In genomic region chr16:59412275-59412841, GRCh38 we compare ENCODE assay signal across 13 cellular contexts.
DNase-seq lines count a peak whose midpoint lies in the region; ATAC-seq and TF ChIP-seq lines count a peak whose summit lies in the region.
"Had no signal": no experiment of that assay in that cellular context is flagged by ENCODE, and none has a peak within 500 bp of the region (broad histone marks: within the 10 kb centered on the region; RNA-seq: fewer than 3 reads in every experiment).

No MANE protein-coding gene starts in this region.

- no peak for ATAC-seq in HG03460 (IDR thresholded peaks at IDR 0.05; ENCODE audit: unreplicated experiment)

- no peak for TF ChIP-seq POLR2A in testis (IDR thresholded peaks at IDR 0.05)

- H3K4me1 ChIP-seq in liver (ENCODE audit: control insufficient read depth in 4 of 4, insufficient read depth in 4 of 4, low read length in 3 of 4) (no peaks in the 10 kb centered on the region), testis (no peaks in the 10 kb centered on the region)

- intact Hi-C loops in activated naive CD4-positive, alpha-beta T cell treated with anti-CD3 and anti-CD28 coated beads for 36 hours (cut with micrococcal nuclease), result no loop called here
- intact Hi-C loops in testis (cut with DNase I; ENCODE audit: low total_unique reads), result no loop called here

- H3K27ac ChIP-seq in liver (ENCODE audit: low read depth in 1 of 2, low read length in 2 of 2) (no peak overlapping the region), testis (no peak overlapping the region)
- H3K27ac ChIP-seq: coronary artery, HL-60 had no signal

- 63% methylated on average over 3 of the region's 3 CpGs for WGBS in liver
- WGBS in testis, 2 donors, result 55 to 58% methylated on average over 3 of the region's 3 CpGs

- no peaks in the 10 kb centered on the region for H3K36me3 ChIP-seq in liver (ENCODE audit: control insufficient read depth in 4 of 4, insufficient read depth in 3 of 4, low read depth in 1 of 4, low read length in 3 of 4)
- no peaks in the 10 kb centered on the region for H3K36me3 ChIP-seq in testis (ENCODE audit: low read depth, missing control alignments)

- H3K9me3 Mint-ChIP-seq in activated naive CD4-positive, alpha-beta T cell treated with anti-CD3 and anti-CD28 coated beads for 36 hours, result peaks cover 2% of the 10 kb centered on the region

- CTCF ChIA-PET in activated naive CD4-positive, alpha-beta T cell treated with anti-CD3 and anti-CD28 coated beads for 36 hours (lab: Charles Lee), result no interaction called here

- H3K4me3 ChIP-seq in liver (ENCODE audit: low read depth in 1 of 3, low read length in 3 of 3) (no peak overlapping the region), testis (no peak overlapping the region)
- H3K4me3 ChIP-seq: coronary artery had no signal

- H3K27me3 Mint-ChIP-seq in activated naive CD4-positive, alpha-beta T cell treated with anti-CD3 and anti-CD28 coated beads for 36 hours (ENCODE audit: low read depth), result no peaks in the 10 kb centered on the region

- H3K4me3 Mint-ChIP-seq in activated naive CD4-positive, alpha-beta T cell treated with anti-CD3 and anti-CD28 coated beads for 36 hours, result no peak overlapping the region
- H3K4me3 Mint-ChIP-seq: immature natural killer cell had no signal

- TF ChIP-seq CTCF in AG09319 (IDR thresholded peaks at IDR 0.05; ENCODE audit: low read depth, low read length) (peak; percentile 66), liver (IDR thresholded peaks at IDR 0.05; ENCODE audit: low read depth, low read length, missing input control) (peak; percentile 14), testis (IDR thresholded peaks at IDR 0.05) (no peak)

- H3K9ac ChIP-seq in liver (ENCODE audit: low read depth in 1 of 2, low read length in 2 of 2), result no peak overlapping the region

- H3K27me3 ChIP-seq in liver (ENCODE audit: control insufficient read depth in 4 of 4, insufficient read depth in 4 of 4, low read length in 3 of 4) (no peaks in the 10 kb centered on the region), testis (no peaks in the 10 kb centered on the region)

- H3K27ac Mint-ChIP-seq in activated naive CD4-positive, alpha-beta T cell treated with anti-CD3 and anti-CD28 coated beads for 36 hours, result no peak overlapping the region
- H3K27ac Mint-ChIP-seq: immature natural killer cell had no signal

- peak; percentile 40 to 56 for TF ChIP-seq RAD21 in liver (IDR thresholded peaks at IDR 0.05)

- no peaks in the 10 kb centered on the region for H3K4me1 Mint-ChIP-seq in activated naive CD4-positive, alpha-beta T cell treated with anti-CD3 and anti-CD28 coated beads for 36 hours (ENCODE audit: low read depth)
- H3K4me1 Mint-ChIP-seq: immature natural killer cell had no signal

- no peak for DNase-seq in AG09319 (ENCODE audit: extremely low read depth, low read depth)
- DNase-seq in HS-27A (ENCODE audit: low read depth), result peak; percentile 14
- peak; percentile 47 for DNase-seq in astrocyte of the hippocampus (ENCODE audit: low read depth, low spot score)
- no peak for DNase-seq in activated naive CD4-positive, alpha-beta T cell treated with anti-CD3 and anti-CD28 coated beads for 36 hours
- no peak for DNase-seq in testis
- no peak for DNase-seq in CD1c-positive myeloid dendritic cell (ENCODE audit: extremely low spot score)
- DNase-seq: immature natural killer cell, NCI-H2081 treated with DMSO at 0.1 percent for 48 hours, T-helper 2 cell had no signal

- H3K9me3 ChIP-seq in liver (ENCODE audit: control insufficient read depth in 4 of 4, low read length in 3 of 4) (no peaks in the 10 kb centered on the region), testis (no peaks in the 10 kb centered on the region)

- no peaks in the 10 kb centered on the region for H3K36me3 Mint-ChIP-seq in activated naive CD4-positive, alpha-beta T cell treated with anti-CD3 and anti-CD28 coated beads for 36 hours (ENCODE audit: low read depth)
- H3K36me3 Mint-ChIP-seq: immature natural killer cell had no signal

TF ChIP-seq in liver, 16 proteins besides CTCF, POLR2A, EP300 and RAD21:
- TF ChIP-seq YY1 (IDR thresholded peaks at IDR 0.05) (no peak), JUND (IDR thresholded peaks at IDR 0.05) (no peak), NR2F2 (IDR thresholded peaks at IDR 0.05) (no peak), FOXA2 (IDR thresholded peaks at IDR 0.05) (no peak)

Comparison
In these comparisons a context has a peak if more than half of its experiments do, and no peak if none do; other contexts are left out.
1. DNase-seq: peak in HS-27A (single experiment) and astrocyte of the hippocampus (single experiment); none in AG09319 (single experiment), activated naive CD4-positive, alpha-beta T cell treated with anti-CD3 and anti-CD28 coated beads for 36 hours (single experiment), testis (single experiment) and CD1c-positive myeloid dendritic cell (single experiment).
2. CTCF ChIP-seq: peak in AG09319 (single experiment) and liver (single experiment); none in testis (0 of 3).